14 cellular contexts compared by ENCODE assay signal in genomic region chr1:201535778-201536245, GRCh38. TPM values are rescaled to one million over a fixed set of nuclear protein-coding genes. Genes with fewer than 3 reads are reported as not detected.
DNase-seq lines count a peak whose midpoint lies in the region; ATAC-seq and TF ChIP-seq lines count a peak whose summit lies in the region.
"Had no signal": no experiment of that assay in that cellular context is flagged by ENCODE, and none has a peak within 500 bp of the region (broad histone marks: within the 10 kb centered on the region; RNA-seq: fewer than 3 reads in every experiment).

No MANE protein-coding gene starts in this region.

- peaks cover 10% of the 10 kb centered on the region for H3K4me1 Mint-ChIP-seq in activated CD8-positive, alpha-beta T cell treated with anti-CD3 and anti-CD28 coated beads for 36 hours (ENCODE audit: low read depth)

- peaks cover 9% of the 10 kb centered on the region for H3K36me3 Mint-ChIP-seq in activated CD8-positive, alpha-beta T cell treated with anti-CD3 and anti-CD28 coated beads for 36 hours (ENCODE audit: low read depth)

- peak; percentile 57 for DNase-seq in mesenchymal stem cell
- no peak for DNase-seq in activated gamma-delta T cell (lab: John Stamatoyannopoulos, UW)
- no peak for DNase-seq in activated CD8-positive, alpha-beta T cell treated with anti-CD3 and anti-CD28 coated beads for 36 hours
- DNase-seq: activated naive CD8-positive, alpha-beta T cell treated with anti-CD3 and anti-CD28 coated beads, Interleukin-2, amount 50 U/mL, for 24 hours; effector memory CD8-positive, alpha-beta T cell; NCI-H446 treated with DMSO at 0.1 percent for 48 hours; SIG-M5; WERI-Rb-1 had no signal

- H3K4me2 ChIP-seq in mesenchymal stem cell (ENCODE audit: low read length, poor library complexity, severe bottlenecking) = no peak overlapping the region

- TF ChIP-seq CTCF in HEK293 (tag by site-specific recombination; IDR thresholded peaks at IDR 0.05) = no peak
- TF ChIP-seq CTCF in activated CD8-positive, alpha-beta T cell treated with anti-CD3 and anti-CD28 coated beads for 36 hours (IDR thresholded peaks at IDR 0.05) = no peak

- H3K27ac ChIP-seq in HEK293 (ENCODE audit: extremely low read depth, low read depth, low read length) = no peak overlapping the region
- H3K27ac ChIP-seq in cingulate gyrus (ENCODE audit: low read depth, low read length) = peak overlapping the region; percentile 60
- H3K27ac ChIP-seq in mesenchymal stem cell (ENCODE audit: low read length, poor library complexity, severe bottlenecking) = no peak overlapping the region
- H3K27ac ChIP-seq in temporal lobe (ENCODE audit: low read depth, low read length) = peak overlapping the region; percentile 53
- H3K27ac ChIP-seq: HL-60, WERI-Rb-1 had no signal

- no peaks in the 10 kb centered on the region for H3K9me3 Mint-ChIP-seq in activated CD8-positive, alpha-beta T cell treated with anti-CD3 and anti-CD28 coated beads for 36 hours
- H3K9me3 Mint-ChIP-seq: activated naive CD8-positive, alpha-beta T cell treated with anti-CD3 and anti-CD28 coated beads, Interleukin-2, amount 50 U/mL, for 24 hours; effector memory CD8-positive, alpha-beta T cell had no signal

- H3K4ac ChIP-seq in mesenchymal stem cell (ENCODE audit: low read depth in 1 of 2, low read length in 2 of 2) = peak overlapping the region in 1 of 2 experiments; percentile 24

- H3K27ac Mint-ChIP-seq in activated CD8-positive, alpha-beta T cell treated with anti-CD3 and anti-CD28 coated beads for 36 hours = no peak overlapping the region
- H3K27ac Mint-ChIP-seq: activated naive CD8-positive, alpha-beta T cell treated with anti-CD3 and anti-CD28 coated beads, Interleukin-2, amount 50 U/mL, for 24 hours; effector memory CD8-positive, alpha-beta T cell had no signal

- intact Hi-C loops in activated CD8-positive, alpha-beta T cell treated with anti-CD3 and anti-CD28 coated beads for 36 hours (cut with micrococcal nuclease) = no loop called here

- ATAC-seq in activated CD8-positive, alpha-beta T cell treated with anti-CD3 and anti-CD28 coated beads for 36 hours = no peak
- ATAC-seq in GM18505 (IDR thresholded peaks at IDR 0.05; ENCODE audit: unreplicated experiment) = no peak
- no peak for ATAC-seq in GM21367 (IDR thresholded peaks at IDR 0.05; ENCODE audit: unreplicated experiment)
- ATAC-seq: effector memory CD8-positive, alpha-beta T cell had no signal

- H3K4me3 ChIP-seq in HEK293 (ENCODE audit: low read depth, low read length) = no peak overlapping the region
- peak overlapping the region in 1 of 2 experiments; percentile 73 for H3K4me3 ChIP-seq in mesenchymal stem cell (ENCODE audit: insufficient read depth in 1 of 2, low read depth in 1 of 2, low read length in 2 of 2)

- H3K4me1 ChIP-seq in HEK293 (ENCODE audit: control insufficient read depth, insufficient read depth, low read length) (peaks cover 4% of the 10 kb centered on the region; the same call in 1 of the 2 replicates), mesenchymal stem cell (ENCODE audit: control insufficient read depth, insufficient read depth, low read depth, low read length) (peaks cover 20% of the 10 kb centered on the region)

- H3K27me3 ChIP-seq in mesenchymal stem cell (ENCODE audit: control insufficient read depth in 1 of 2, insufficient read depth in 1 of 2, low read length in 2 of 2) = no peaks in the 10 kb centered on the region

- TF ChIP-seq POLR2A in GM18505 (IDR thresholded peaks at IDR 0.05; ENCODE audit: borderline replicate concordance, extremely low read depth, insufficient read depth, insufficient read length) = no peak

- peak overlapping the region; percentile 72 to 75 for H3K18ac ChIP-seq in mesenchymal stem cell (ENCODE audit: low read depth in 1 of 2, low read length in 2 of 2)

- H3K9ac ChIP-seq in mesenchymal stem cell (ENCODE audit: low read length) = peak overlapping the region; percentile 71

- H2BK12ac ChIP-seq in mesenchymal stem cell (ENCODE audit: low read length in 2 of 2) = peak overlapping the region; percentile 90 to 95

- H3K27me3 Mint-ChIP-seq in activated CD8-positive, alpha-beta T cell treated with anti-CD3 and anti-CD28 coated beads for 36 hours = peaks cover 48% of the 10 kb centered on the region

- H4K91ac ChIP-seq in mesenchymal stem cell (ENCODE audit: low read length) = peak overlapping the region; percentile 66

- WGBS in mesenchymal stem cell = 72% methylated on average over 6 of the region's 6 CpGs

- peak overlapping the region; percentile 19 for H2BK120ac ChIP-seq in mesenchymal stem cell (ENCODE audit: low read depth, low read length)

- no peak overlapping the region for H3K23ac ChIP-seq in mesenchymal stem cell (ENCODE audit: low read length in 2 of 2)

- peaks cover 2% of the 10 kb centered on the region for H3K79me1 ChIP-seq in mesenchymal stem cell (replicated peaks; ENCODE audit: low read length, poor library complexity, severe bottlenecking)

- peak overlapping the region in 1 of 2 experiments; percentile 26 for H3K14ac ChIP-seq in mesenchymal stem cell (ENCODE audit: low read length in 2 of 2)

- H3K4me3 Mint-ChIP-seq in activated CD8-positive, alpha-beta T cell treated with anti-CD3 and anti-CD28 coated beads for 36 hours = no peak overlapping the region
- H3K4me3 Mint-ChIP-seq: activated naive CD8-positive, alpha-beta T cell treated with anti-CD3 and anti-CD28 coated beads, Interleukin-2, amount 50 U/mL, for 24 hours; effector memory CD8-positive, alpha-beta T cell had no signal

- peak overlapping the region; percentile 37 for H2BK15ac ChIP-seq in mesenchymal stem cell (ENCODE audit: low read depth, poor library complexity, severe bottlenecking)

- peak overlapping the region; percentile 10 for H2AFZ ChIP-seq in mesenchymal stem cell (ENCODE audit: low read depth, low read length)

- no peak overlapping the region for H4K8ac ChIP-seq in mesenchymal stem cell (ENCODE audit: low read length)

- H3K9me3 ChIP-seq in HEK293 (ENCODE audit: control insufficient read depth, insufficient read depth, low read depth, low read length) (no peaks in the 10 kb centered on the region), mesenchymal stem cell (ENCODE audit: control insufficient read depth, low read length) (no peaks in the 10 kb centered on the region)

- H3K36me3 ChIP-seq in HEK293 (ENCODE audit: control insufficient read depth in 2 of 2, insufficient read depth in 1 of 2, low read length in 2 of 2) = no peaks in the 10 kb centered on the region
- no peaks in the 10 kb centered on the region for H3K36me3 ChIP-seq in mesenchymal stem cell (ENCODE audit: control insufficient read depth in 1 of 2, insufficient read depth in 2 of 2, low read depth in 1 of 2, low read length in 2 of 2)
- H3K36me3 ChIP-seq: WERI-Rb-1 had no signal

- CTCF ChIA-PET in HEK293 (lab: Yijun Ruan, JAX) = interaction anchor here (1.1 to 7.2 kb wide), 6 partner anchors 23 to 257 kb away, joined by 3 to 48 read pairs (median 15); no protein-coding TSS in a partner anchor
- CTCF ChIA-PET in activated CD8-positive, alpha-beta T cell treated with anti-CD3 and anti-CD28 coated beads for 36 hours (lab: Charles Lee) = interaction anchor here (0.7 to 2.0 kb wide), 4 partner anchors 23 to 173 kb away, joined by 3 to 5 read pairs (median 4); no protein-coding TSS in a partner anchor

- H2BK5ac ChIP-seq in mesenchymal stem cell (ENCODE audit: low read depth, low read length, poor library complexity, severe bottlenecking) = no peak overlapping the region

- peak overlapping the region; percentile 20 for H2AK5ac ChIP-seq in mesenchymal stem cell (ENCODE audit: low read length, severe bottlenecking)

- POLR2A ChIA-PET in HEK293 (lab: Yijun Ruan, JAX) = no interaction called here
- POLR2A ChIA-PET in activated CD8-positive, alpha-beta T cell treated with anti-CD3 and anti-CD28 coated beads for 36 hours (lab: Charles Lee) = interaction anchor here (0.6 kb wide), 1 partner anchor 551 kb away, joined by 3 read pairs; no protein-coding TSS in a partner anchor

TF ChIP-seq in HEK293, 187 proteins besides CTCF, POLR2A, EP300 and RAD21 (continues in another document):
- TF ChIP-seq PRDM10 (tag by site-specific recombination; IDR thresholded peaks at IDR 0.05) = no peak

RNA-seq across cellular contexts. Expression of gene NAV1, which starts 3.1 kb away (rescaled TPM):
- polyA plus RNA-seq in mesenchymal stem cell (2013, experiment 1 of 2) = 51.4 TPM
- 45.4 TPM for polyA plus RNA-seq in mesenchymal stem cell (2013, experiment 2 of 2)
- 78.4 TPM for total RNA-seq in temporal lobe
- 1 to 10 TPM; 1.6 to 2.1 TPM for total RNA-seq in activated CD8-positive, alpha-beta T cell treated with anti-CD3 and anti-CD28 coated beads for 36 hours

RNA-seq across cellular contexts. Expression of gene CSRP1, which starts 28.9 kb away (rescaled TPM):
- 86.6 TPM for polyA plus RNA-seq in mesenchymal stem cell (2013, experiment 1 of 2)
- polyA plus RNA-seq in mesenchymal stem cell (2013, experiment 2 of 2) = 85.7 TPM
- 23.1 TPM for total RNA-seq in temporal lobe
- 10 to 100 TPM; 55.3 to 56.2 TPM for total RNA-seq in activated CD8-positive, alpha-beta T cell treated with anti-CD3 and anti-CD28 coated beads for 36 hours

Comparison
In these comparisons a context has a peak if more than half of its experiments do, and no peak if none do; other contexts are left out.
1. H3K27ac ChIP-seq: peak in cingulate gyrus (single experiment) and temporal lobe (single experiment); none in HEK293 (single experiment) and mesenchymal stem cell (single experiment).
2. RNA of gene NAV1, which starts 3.1 kb away (total RNA-seq): 78.4 TPM in temporal lobe (single experiment); 1.6 to 2.1 TPM in activated CD8-positive, alpha-beta T cell treated with anti-CD3 and anti-CD28 coated beads for 36 hours; every median in the first group is over 10 times any median in the second.